In genomic region chr11:59938132-59938531, GRCh38 we compare ENCODE assay signal across 10 cellular contexts. TPM values are rescaled to one million over a fixed set of nuclear protein-coding genes. Genes with fewer than 3 reads are reported as not detected.
"Had no signal": no experiment of that assay in that cellular context is flagged by ENCODE, and none has a peak within 500 bp of the region (broad histone marks: within the 10 kb centered on the region; RNA-seq: fewer than 3 reads in every experiment).

A gene with protein sequence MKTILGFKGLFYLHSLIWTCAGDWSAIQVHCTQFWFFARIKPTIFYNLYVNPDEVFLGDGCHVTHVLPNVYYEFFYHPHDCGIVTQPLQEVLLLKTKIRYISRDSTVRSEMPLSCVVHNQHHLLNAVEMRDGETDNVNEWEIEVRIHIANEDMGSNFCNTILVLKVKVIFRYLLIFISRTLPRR (plus strand): TSS chr11:59938432. CDS start chr11:59938455, 23 bp downstream.

- H3K4me2 ChIP-seq: KMS-11 had no signal

- DNase-seq: IMR-90, KBM-7, KG1 had no signal

- H3K36me3 Mint-ChIP-seq: IgD-negative memory B cell had no signal

- ATAC-seq: HepG2 had no signal

- FAIRE-seq: HepG2, HTR-8/SVneo had no signal

- H3K9ac ChIP-seq: KMS-11 had no signal

- H3K4me1 Mint-ChIP-seq: IgD-negative memory B cell had no signal

- H3K27ac ChIP-seq: HL-60, KMS-11 had no signal

- H3K4me3 Mint-ChIP-seq: IgD-negative memory B cell had no signal

RNA-seq across cellular contexts. Expression of the gene that starts here (rescaled TPM):
- total RNA-seq: HepG2, HT-29, HT1080, IMR-90 had no signal
- polyA plus RNA-seq: HepG2, IgD-negative memory B cell, IMR-90 had no signal
